In genomic region chr7:76257973-76258372, GRCh38 we compare ENCODE assay signal across 1 cellular context.
TF ChIP-seq lines count a peak whose summit lies in the region.

No MANE protein-coding gene starts in this region.

TF ChIP-seq in HepG2, 621 proteins besides CTCF, POLR2A, EP300 and RAD21:
- TF ChIP-seq HOXD1 (CRISPR knock-in tag; IDR thresholded peaks at IDR 0.05) (peak; percentile 89), ZSCAN30 (CRISPR knock-in tag; IDR thresholded peaks at IDR 0.05) (no peak), STAG1 (CRISPR knock-in tag; IDR thresholded peaks at IDR 0.05) (peak; percentile 60), NONO (IDR thresholded peaks at IDR 0.05) (no peak), NONO (CRISPR knock-in tag; conservative IDR thresholded peaks at IDR 0.05) (no peak), ATF7-NPFF (CRISPR knock-in tag; IDR thresholded peaks at IDR 0.05; ENCODE audit: low read depth) (no peak), AKAP8 (CRISPR knock-in tag; IDR thresholded peaks at IDR 0.05) (no peak), FOXK2 (IDR thresholded peaks at IDR 0.05) (no peak), TAF1 (CRISPR knock-in tag; IDR thresholded peaks at IDR 0.05) (no peak), MIXL1 (CRISPR knock-in tag; IDR thresholded peaks at IDR 0.05) (no peak), NCOR1 (IDR thresholded peaks at IDR 0.05; ENCODE audit: borderline replicate concordance, low read length) (no peak), ZNF770 (CRISPR knock-in tag; IDR thresholded peaks at IDR 0.05) (peak; percentile 60; the same call in 1 of the 2 replicates), ZNF644 (CRISPR knock-in tag; IDR thresholded peaks at IDR 0.05; ENCODE audit: low read depth) (no peak), EED (CRISPR knock-in tag; IDR thresholded peaks at IDR 0.05) (no peak), ETV5 (CRISPR knock-in tag; IDR thresholded peaks at IDR 0.05; ENCODE audit: borderline replicate concordance) (no peak)
- TF ChIP-seq, protein P1, sequence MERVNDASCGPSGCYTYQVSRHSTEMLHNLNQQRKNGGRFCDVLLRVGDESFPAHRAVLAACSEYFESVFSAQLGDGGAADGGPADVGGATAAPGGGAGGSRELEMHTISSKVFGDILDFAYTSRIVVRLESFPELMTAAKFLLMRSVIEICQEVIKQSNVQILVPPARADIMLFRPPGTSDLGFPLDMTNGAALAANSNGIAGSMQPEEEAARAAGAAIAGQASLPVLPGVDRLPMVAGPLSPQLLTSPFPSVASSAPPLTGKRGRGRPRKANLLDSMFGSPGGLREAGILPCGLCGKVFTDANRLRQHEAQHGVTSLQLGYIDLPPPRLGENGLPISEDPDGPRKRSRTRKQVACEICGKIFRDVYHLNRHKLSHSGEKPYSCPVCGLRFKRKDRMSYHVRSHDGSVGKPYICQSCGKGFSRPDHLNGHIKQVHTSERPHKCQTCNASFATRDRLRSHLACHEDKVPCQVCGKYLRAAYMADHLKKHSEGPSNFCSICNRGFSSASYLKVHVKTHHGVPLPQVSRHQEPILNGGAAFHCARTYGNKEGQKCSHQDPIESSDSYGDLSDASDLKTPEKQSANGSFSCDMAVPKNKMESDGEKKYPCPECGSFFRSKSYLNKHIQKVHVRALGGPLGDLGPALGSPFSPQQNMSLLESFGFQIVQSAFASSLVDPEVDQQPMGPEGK (CRISPR knock-in tag; IDR thresholded peaks at IDR 0.05): peak; percentile 67
- TF ChIP-seq, protein P2, sequence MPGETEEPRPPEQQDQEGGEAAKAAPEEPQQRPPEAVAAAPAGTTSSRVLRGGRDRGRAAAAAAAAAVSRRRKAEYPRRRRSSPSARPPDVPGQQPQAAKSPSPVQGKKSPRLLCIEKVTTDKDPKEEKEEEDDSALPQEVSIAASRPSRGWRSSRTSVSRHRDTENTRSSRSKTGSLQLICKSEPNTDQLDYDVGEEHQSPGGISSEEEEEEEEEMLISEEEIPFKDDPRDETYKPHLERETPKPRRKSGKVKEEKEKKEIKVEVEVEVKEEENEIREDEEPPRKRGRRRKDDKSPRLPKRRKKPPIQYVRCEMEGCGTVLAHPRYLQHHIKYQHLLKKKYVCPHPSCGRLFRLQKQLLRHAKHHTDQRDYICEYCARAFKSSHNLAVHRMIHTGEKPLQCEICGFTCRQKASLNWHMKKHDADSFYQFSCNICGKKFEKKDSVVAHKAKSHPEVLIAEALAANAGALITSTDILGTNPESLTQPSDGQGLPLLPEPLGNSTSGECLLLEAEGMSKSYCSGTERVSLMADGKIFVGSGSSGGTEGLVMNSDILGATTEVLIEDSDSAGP (CRISPR knock-in tag; IDR thresholded peaks at IDR 0.05; ENCODE audit: borderline replicate concordance): 0 out of 2 replicates have a peak, but pooled peaks have one; percentile 14
